In the genomic region with DNA sequence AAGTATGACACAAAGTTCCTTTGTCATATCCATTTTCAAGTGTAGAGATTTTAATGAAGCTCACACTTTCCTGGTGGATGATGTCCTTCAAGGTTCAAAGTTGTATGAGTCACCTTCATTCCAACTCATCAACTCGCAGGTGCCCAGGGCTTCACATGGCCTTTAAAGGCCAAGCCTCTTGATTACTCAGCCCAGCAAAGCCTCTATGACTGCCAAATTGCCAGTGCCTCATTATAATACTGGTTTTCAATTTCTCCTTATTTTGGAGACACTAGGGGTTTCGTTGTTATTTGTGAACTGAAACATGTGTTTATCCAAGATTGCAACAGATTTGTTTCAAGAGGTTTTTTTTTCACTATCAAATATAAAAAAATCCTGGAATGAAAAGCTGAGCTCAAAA, we compare ENCODE assay signal across 15 cellular contexts. TPM values are rescaled to one million over a fixed set of nuclear protein-coding genes. Genes with fewer than 3 reads are reported as not detected.
DNase-seq lines count a peak whose midpoint lies in the region; ATAC-seq and TF ChIP-seq lines count a peak whose summit lies in the region.
"Had no signal": no experiment of that assay in that cellular context is flagged by ENCODE, and none has a peak within 500 bp of the region (broad histone marks: within the 10 kb centered on the region; RNA-seq: fewer than 3 reads in every experiment).

No MANE protein-coding gene starts in this region.

- no peaks in the 10 kb centered on the region; the same call in 1 of the 2 replicates for H3K9me3 Mint-ChIP-seq in HFFc6
- no peaks in the 10 kb centered on the region for H3K9me3 Mint-ChIP-seq in activated T-helper 17 cell treated with anti-CD3 and anti-CD28 coated beads, Interleukin-2, amount 50 U/mL, for 72 hours

- 5% methylated on average over 1 of the region's 2 CpGs for WGBS in mesenchymal stem cell

- no peak overlapping the region for H4K91ac ChIP-seq in mesenchymal stem cell (ENCODE audit: low read length)

- DNase-seq in AG09319 (ENCODE audit: extremely low read depth, low read depth) (peak; percentile 70), HFFc6 (peak; percentile 24), iPS-NIHi11 (ENCODE audit: low spot score) (peak; percentile 15), mesenchymal stem cell (no peak), NCI-H1048 (lab: John Stamatoyannopoulos, UW) (no peak)
- DNase-seq: activated CD4-positive, alpha-beta T cell treated with anti-CD3 and anti-CD28 coated beads, Interleukin-2, amount 10 ng/mL, durations not matched to agents 24 days and 14 days; activated naive CD4-positive, alpha-beta T cell treated with Interleukin-2 at 50 U/mL for 16 hours; CD4-positive, alpha-beta memory T cell; NCI-H2107; SHP77 treated with DMSO at 0.1 percent for 48 hours had no signal

- H3K4ac ChIP-seq in mesenchymal stem cell (ENCODE audit: low read depth in 1 of 2, low read length in 2 of 2): no peak overlapping the region

- H3K9ac ChIP-seq in mesenchymal stem cell (ENCODE audit: low read length): no peak overlapping the region

- H3K4me3 ChIP-seq in mesenchymal stem cell (ENCODE audit: insufficient read depth in 1 of 2, low read depth in 1 of 2, low read length in 2 of 2): no peak overlapping the region

- no peaks in the 10 kb centered on the region for H3K36me3 Mint-ChIP-seq in HFFc6 (ENCODE audit: low read depth)
- no peaks in the 10 kb centered on the region for H3K36me3 Mint-ChIP-seq in activated T-helper 17 cell treated with anti-CD3 and anti-CD28 coated beads, Interleukin-2, amount 50 U/mL, for 72 hours (ENCODE audit: low read depth)
- H3K36me3 Mint-ChIP-seq: CD4-positive, alpha-beta memory T cell had no signal

- H3K27me3 ChIP-seq in mesenchymal stem cell (ENCODE audit: control insufficient read depth in 1 of 2, insufficient read depth in 1 of 2, low read length in 2 of 2): no peaks in the 10 kb centered on the region

- H3K4me2 ChIP-seq in mesenchymal stem cell (ENCODE audit: low read length, poor library complexity, severe bottlenecking): no peak overlapping the region

- H3K79me1 ChIP-seq in mesenchymal stem cell (replicated peaks; ENCODE audit: low read length, poor library complexity, severe bottlenecking): no peaks in the 10 kb centered on the region

- H3K27ac ChIP-seq in mesenchymal stem cell (ENCODE audit: low read length, poor library complexity, severe bottlenecking): no peak overlapping the region

- H3K27ac Mint-ChIP-seq in HFFc6: no peak overlapping the region
- H3K27ac Mint-ChIP-seq in activated T-helper 17 cell treated with anti-CD3 and anti-CD28 coated beads, Interleukin-2, amount 50 U/mL, for 72 hours: no peak overlapping the region
- H3K27ac Mint-ChIP-seq: activated CD4-positive, alpha-beta T cell treated with anti-CD3 and anti-CD28 coated beads, Interleukin-2, amount 10 ng/mL, durations not matched to agents 24 days and 14 days; CD4-positive, alpha-beta memory T cell; nephron; stimulated activated naive CD8-positive, alpha-beta T cell treated with anti-CD3 and anti-CD28 coated beads, Interleukin-15, Interleukin-2, amounts not matched to agents 100 ng/mL and 50 ng/mL, for 24 hours had no signal

- no peak overlapping the region for H2BK12ac ChIP-seq in mesenchymal stem cell (ENCODE audit: low read length in 2 of 2)

- no peak overlapping the region for H3K18ac ChIP-seq in mesenchymal stem cell (ENCODE audit: low read depth in 1 of 2, low read length in 2 of 2)

- H3K27me3 Mint-ChIP-seq in HFFc6 (ENCODE audit: insufficient read depth): no peaks in the 10 kb centered on the region; the same call in 1 of the 2 replicates
- H3K27me3 Mint-ChIP-seq in activated T-helper 17 cell treated with anti-CD3 and anti-CD28 coated beads, Interleukin-2, amount 50 U/mL, for 72 hours: peaks cover 17% of the 10 kb centered on the region

- no peak overlapping the region for H2BK15ac ChIP-seq in mesenchymal stem cell (ENCODE audit: low read depth, poor library complexity, severe bottlenecking)

- H3K4me3 Mint-ChIP-seq in HFFc6: no peak overlapping the region
- no peak overlapping the region for H3K4me3 Mint-ChIP-seq in activated T-helper 17 cell treated with anti-CD3 and anti-CD28 coated beads, Interleukin-2, amount 50 U/mL, for 72 hours
- H3K4me3 Mint-ChIP-seq: activated CD4-positive, alpha-beta T cell treated with anti-CD3 and anti-CD28 coated beads, Interleukin-2, amount 10 ng/mL, durations not matched to agents 24 days and 14 days; CD4-positive, alpha-beta memory T cell; nephron; stimulated activated naive CD8-positive, alpha-beta T cell treated with anti-CD3 and anti-CD28 coated beads, Interleukin-15, Interleukin-2, amounts not matched to agents 100 ng/mL and 50 ng/mL, for 24 hours had no signal

- no peaks in the 10 kb centered on the region for H3K36me3 ChIP-seq in mesenchymal stem cell (ENCODE audit: control insufficient read depth in 1 of 2, insufficient read depth in 2 of 2, low read depth in 1 of 2, low read length in 2 of 2)

- no peak overlapping the region for H3K23ac ChIP-seq in mesenchymal stem cell (ENCODE audit: low read length in 2 of 2)

- H3K4me1 Mint-ChIP-seq in HFFc6 (ENCODE audit: low read depth): no peaks in the 10 kb centered on the region
- H3K4me1 Mint-ChIP-seq in activated T-helper 17 cell treated with anti-CD3 and anti-CD28 coated beads, Interleukin-2, amount 50 U/mL, for 72 hours: no peaks in the 10 kb centered on the region
- H3K4me1 Mint-ChIP-seq: activated CD4-positive, alpha-beta T cell treated with anti-CD3 and anti-CD28 coated beads, Interleukin-2, amount 10 ng/mL, durations not matched to agents 24 days and 14 days; CD4-positive, alpha-beta memory T cell; nephron had no signal

- no peak overlapping the region for H4K8ac ChIP-seq in mesenchymal stem cell (ENCODE audit: low read length)

- H3K4me1 ChIP-seq in mesenchymal stem cell (ENCODE audit: control insufficient read depth, insufficient read depth, low read depth, low read length): peaks cover 1% of the 10 kb centered on the region

- H2AK5ac ChIP-seq in mesenchymal stem cell (ENCODE audit: low read length, severe bottlenecking): no peak overlapping the region

- ATAC-seq in activated T-helper 17 cell treated with anti-CD3 and anti-CD28 coated beads, Interleukin-2, amount 50 U/mL, for 72 hours (replicated peaks): peak; percentile 94
- ATAC-seq in HG02981 (IDR thresholded peaks at IDR 0.05; ENCODE audit: unreplicated experiment) (no peak), GM21515 (IDR thresholded peaks at IDR 0.05; ENCODE audit: unreplicated experiment) (no peak)

- no peak overlapping the region for H2BK5ac ChIP-seq in mesenchymal stem cell (ENCODE audit: low read depth, low read length, poor library complexity, severe bottlenecking)

- TF ChIP-seq CTCF in AG09319 (IDR thresholded peaks at IDR 0.05; ENCODE audit: low read depth, low read length) (no peak), HFFc6 (IDR thresholded peaks at IDR 0.05) (no peak)

- no peak overlapping the region for H3K14ac ChIP-seq in mesenchymal stem cell (ENCODE audit: low read length in 2 of 2)

- H2BK120ac ChIP-seq in mesenchymal stem cell (ENCODE audit: low read depth, low read length): no peak overlapping the region

- H2AFZ ChIP-seq in mesenchymal stem cell (ENCODE audit: low read depth, low read length): no peak overlapping the region

- H3K9me3 ChIP-seq in mesenchymal stem cell (ENCODE audit: control insufficient read depth, low read length): peaks cover 10% of the 10 kb centered on the region

RNA-seq across cellular contexts. Expression of gene PPP3CA, which starts 45.9 kb away (rescaled TPM):
- 10 to 100 TPM; 45.9 to 59.6 (median 55.0) TPM for total RNA-seq in HFFc6 (2021; fragmentation: NEBNext Ultra II Directional; extraction: Animal tissue kit (Norgen Biotek cat#: 25700))
- total RNA-seq in activated T-helper 17 cell treated with anti-CD3 and anti-CD28 coated beads, Interleukin-2, amount 50 U/mL, for 72 hours: 10 to 100 TPM; 14.6 to 20.5 TPM
- polyA plus RNA-seq in mesenchymal stem cell (2013, experiment 1 of 2): 51.4 TPM
- 52.2 TPM for polyA plus RNA-seq in mesenchymal stem cell (2013, experiment 2 of 2)

Comparison
In these comparisons a context has a peak if more than half of its experiments do, and no peak if none do; other contexts are left out.
1. DNase-seq: peak in AG09319 (single experiment), HFFc6 (single experiment) and iPS-NIHi11 (single experiment); none in mesenchymal stem cell (single experiment) and NCI-H1048 (single experiment).